In genomic region chr13:20366056-20366455, GRCh38 we compare ENCODE assay signal across 9 cellular contexts.
"Had no signal": no experiment of that assay in that cellular context is flagged by ENCODE, and none has a peak within 500 bp of the region (broad histone marks: within the 10 kb centered on the region; RNA-seq: fewer than 3 reads in every experiment).

No MANE protein-coding gene starts in this region.

- H3K27ac ChIP-seq: GM23248 had no signal

- H3K9me3 Mint-ChIP-seq: GM23338, H9, HFFc6 had no signal

- H3K9me3 ChIP-seq: HAP-1 had no signal

- H3K27ac Mint-ChIP-seq: GM23338, H9, HFFc6 had no signal

- DNase-seq: GM23248, GOT3, H7, H9, HCEC 1CT, HFFc6 had no signal

- H3K4me3 ChIP-seq: GM23248, GM23338, HAP-1 had no signal

- H3K4me1 ChIP-seq: HAP-1 had no signal

- H3K9ac ChIP-seq: GM23248 had no signal

- H3K4me2 ChIP-seq: GM23338 had no signal

- ATAC-seq: GM23338, HCT116 had no signal

- H2AFZ ChIP-seq: GM23248, GM23338 had no signal

- H3K36me3 ChIP-seq: HAP-1 had no signal

- H3K4me3 Mint-ChIP-seq: GM23338, H9, HFFc6 had no signal
